ENCODE assay signal across 35 cellular contexts in the genomic region with DNA sequence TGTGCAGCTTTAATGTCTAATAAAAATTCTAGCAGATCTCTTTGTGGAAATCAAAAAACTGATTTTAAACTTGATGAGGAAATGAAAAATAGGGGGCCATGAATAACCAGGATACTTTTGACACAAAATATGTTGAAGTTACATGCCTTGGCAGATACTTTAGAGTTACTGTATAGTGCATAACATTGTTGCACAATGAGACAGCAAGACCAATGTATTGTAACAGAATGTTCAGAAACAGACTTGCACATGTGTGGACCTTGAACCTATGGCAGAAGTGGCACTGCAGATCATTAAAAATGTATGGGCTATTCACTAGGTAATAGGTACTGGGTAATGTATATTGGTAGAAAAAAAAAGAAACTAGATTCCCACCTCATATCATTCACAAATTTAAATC.
"Had no signal": no experiment of that assay in that cellular context is flagged by ENCODE, and none has a peak within 500 bp of the region (broad histone marks: within the 10 kb centered on the region; RNA-seq: fewer than 3 reads in every experiment).

No MANE protein-coding gene starts in this region.

- H3K27me3 ChIP-seq: MG63 had no signal

- H3K9me3 ChIP-seq: MG63 had no signal

- H3K27ac ChIP-seq: KMS-11 had no signal

- H3K4me2 ChIP-seq: KMS-11 had no signal

- H3K9ac ChIP-seq: KMS-11 had no signal

- H3K4me3 ChIP-seq: MG63 had no signal

- DNase-seq: Karpas-422, Kasumi-1, KG1, MG63, MM.1S, MV-4-11, NCI-H1048, NCI-H1092, NCI-H1092 treated with DMSO at 0.1 percent for 48 hours, NCI-H1105, NCI-H1105 treated with DMSO at 0.1 percent for 48 hours, NCI-H1417, NCI-H1417 treated with DMSO at 0.1 percent for 48 hours, NCI-H1436, NCI-H1436 treated with DMSO at 0.1 percent for 48 hours, NCI-H146, NCI-H1694, NCI-H1694 treated with DMSO at 0.1 percent for 48 hours, NCI-H187, NCI-H1930, NCI-H2029, NCI-H2029 treated with DMSO at 0.1 percent for 48 hours, NCI-H2081, NCI-H2081 treated with DMSO at 0.1 percent for 48 hours, NCI-H2107, NCI-H2171, NCI-H2171 treated with DMSO at 0.1 percent for 48 hours, NCI-H2227 treated with DMSO at 0.1 percent for 48 hours, NCI-H226, NCI-H345, NCI-H446, NCI-H446 treated with DMSO at 0.1 percent for 48 hours, NCI-H510A, NCI-H510A treated with DMSO at 0.1 percent for 48 hours had no signal

- H3K36me3 ChIP-seq: MG63 had no signal
